1 cellular context compared by ENCODE assay signal in the genomic region with DNA sequence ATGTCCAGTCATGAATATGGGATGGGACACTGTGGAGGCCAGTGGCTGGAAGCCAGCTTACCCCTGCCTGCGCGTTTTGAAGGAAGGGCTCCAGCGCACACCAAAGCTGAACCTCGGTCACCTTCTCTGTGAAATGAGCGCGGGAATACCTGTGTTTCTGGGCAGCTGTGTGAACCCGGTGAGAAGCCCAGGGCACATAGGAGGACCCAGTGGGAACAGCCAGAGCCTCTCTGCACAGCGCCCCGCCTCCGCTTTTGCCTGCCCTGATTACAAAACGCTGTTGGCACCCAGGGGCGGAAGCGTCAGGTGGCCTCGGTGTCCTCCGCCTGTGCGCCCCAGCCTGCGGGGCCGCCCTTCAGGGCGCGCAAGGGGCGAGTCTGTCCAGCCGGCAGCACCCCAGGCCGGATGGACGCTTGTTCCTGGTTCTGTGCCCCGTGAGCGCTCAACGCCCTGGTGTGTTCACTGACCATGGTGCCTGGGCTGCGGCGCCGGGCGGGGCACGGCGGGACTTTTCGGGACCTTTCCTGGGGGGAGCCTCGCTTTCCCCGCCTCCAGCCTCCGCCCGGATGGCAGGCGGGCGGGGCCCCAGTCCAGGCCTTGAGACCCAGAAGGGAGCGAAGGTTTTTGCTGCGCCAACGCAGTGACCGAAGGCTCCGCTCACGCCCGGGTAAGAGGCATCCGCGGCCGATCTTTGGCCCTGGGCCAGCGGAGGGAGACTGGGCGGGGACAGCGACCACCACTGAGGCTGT.
TF ChIP-seq lines count a peak whose summit lies in the region.

A gene (plus strand): TSS at position 588 of the 749 bp plus-strand sequence. CDS start 23,895 bp downstream, outside the sequence.

TF ChIP-seq in HepG2, 621 proteins besides CTCF, POLR2A, EP300 and RAD21 (continued from another document and continues in another):
- TF ChIP-seq REXO4 (CRISPR knock-in tag; IDR thresholded peaks at IDR 0.05; ENCODE audit: borderline replicate concordance) = no peak
- TF ChIP-seq SOX13 (IDR thresholded peaks at IDR 0.05) = no peak; the same call in 1 of the 2 replicates
- peak in 1 of 2 experiments; percentile 42; a peak in 2 of 4 replicates for TF ChIP-seq SOX13 (CRISPR knock-in tag; conservative IDR thresholded peaks at IDR 0.05 in 1 of 2, IDR thresholded peaks at IDR 0.05 in 1 of 2)
- peak; percentile 32; the same call in 1 of the 2 replicates for TF ChIP-seq NFYB (CRISPR knock-in tag; IDR thresholded peaks at IDR 0.05)
- TF ChIP-seq, protein P1, sequence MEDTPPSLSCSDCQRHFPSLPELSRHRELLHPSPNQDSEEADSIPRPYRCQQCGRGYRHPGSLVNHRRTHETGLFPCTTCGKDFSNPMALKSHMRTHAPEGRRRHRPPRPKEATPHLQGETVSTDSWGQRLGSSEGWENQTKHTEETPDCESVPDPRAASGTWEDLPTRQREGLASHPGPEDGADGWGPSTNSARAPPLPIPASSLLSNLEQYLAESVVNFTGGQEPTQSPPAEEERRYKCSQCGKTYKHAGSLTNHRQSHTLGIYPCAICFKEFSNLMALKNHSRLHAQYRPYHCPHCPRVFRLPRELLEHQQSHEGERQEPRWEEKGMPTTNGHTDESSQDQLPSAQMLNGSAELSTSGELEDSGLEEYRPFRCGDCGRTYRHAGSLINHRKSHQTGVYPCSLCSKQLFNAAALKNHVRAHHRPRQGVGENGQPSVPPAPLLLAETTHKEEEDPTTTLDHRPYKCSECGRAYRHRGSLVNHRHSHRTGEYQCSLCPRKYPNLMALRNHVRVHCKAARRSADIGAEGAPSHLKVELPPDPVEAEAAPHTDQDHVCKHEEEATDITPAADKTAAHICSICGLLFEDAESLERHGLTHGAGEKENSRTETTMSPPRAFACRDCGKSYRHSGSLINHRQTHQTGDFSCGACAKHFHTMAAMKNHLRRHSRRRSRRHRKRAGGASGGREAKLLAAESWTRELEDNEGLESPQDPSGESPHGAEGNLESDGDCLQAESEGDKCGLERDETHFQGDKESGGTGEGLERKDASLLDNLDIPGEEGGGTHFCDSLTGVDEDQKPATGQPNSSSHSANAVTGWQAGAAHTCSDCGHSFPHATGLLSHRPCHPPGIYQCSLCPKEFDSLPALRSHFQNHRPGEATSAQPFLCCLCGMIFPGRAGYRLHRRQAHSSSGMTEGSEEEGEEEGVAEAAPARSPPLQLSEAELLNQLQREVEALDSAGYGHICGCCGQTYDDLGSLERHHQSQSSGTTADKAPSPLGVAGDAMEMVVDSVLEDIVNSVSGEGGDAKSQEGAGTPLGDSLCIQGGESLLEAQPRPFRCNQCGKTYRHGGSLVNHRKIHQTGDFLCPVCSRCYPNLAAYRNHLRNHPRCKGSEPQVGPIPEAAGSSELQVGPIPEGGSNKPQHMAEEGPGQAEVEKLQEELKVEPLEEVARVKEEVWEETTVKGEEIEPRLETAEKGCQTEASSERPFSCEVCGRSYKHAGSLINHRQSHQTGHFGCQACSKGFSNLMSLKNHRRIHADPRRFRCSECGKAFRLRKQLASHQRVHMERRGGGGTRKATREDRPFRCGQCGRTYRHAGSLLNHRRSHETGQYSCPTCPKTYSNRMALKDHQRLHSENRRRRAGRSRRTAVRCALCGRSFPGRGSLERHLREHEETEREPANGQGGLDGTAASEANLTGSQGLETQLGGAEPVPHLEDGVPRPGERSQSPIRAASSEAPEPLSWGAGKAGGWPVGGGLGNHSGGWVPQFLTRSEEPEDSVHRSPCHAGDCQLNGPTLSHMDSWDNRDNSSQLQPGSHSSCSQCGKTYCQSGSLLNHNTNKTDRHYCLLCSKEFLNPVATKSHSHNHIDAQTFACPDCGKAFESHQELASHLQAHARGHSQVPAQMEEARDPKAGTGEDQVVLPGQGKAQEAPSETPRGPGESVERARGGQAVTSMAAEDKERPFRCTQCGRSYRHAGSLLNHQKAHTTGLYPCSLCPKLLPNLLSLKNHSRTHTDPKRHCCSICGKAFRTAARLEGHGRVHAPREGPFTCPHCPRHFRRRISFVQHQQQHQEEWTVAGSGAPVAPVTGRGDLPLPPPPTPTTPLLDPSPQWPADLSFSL (CRISPR knock-in tag; IDR thresholded peaks at IDR 0.05) = no peak
- peak; percentile 87 for TF ChIP-seq MED8 (CRISPR knock-in tag; IDR thresholded peaks at IDR 0.05; ENCODE audit: insufficient replicate concordance)
- TF ChIP-seq, protein P2, sequence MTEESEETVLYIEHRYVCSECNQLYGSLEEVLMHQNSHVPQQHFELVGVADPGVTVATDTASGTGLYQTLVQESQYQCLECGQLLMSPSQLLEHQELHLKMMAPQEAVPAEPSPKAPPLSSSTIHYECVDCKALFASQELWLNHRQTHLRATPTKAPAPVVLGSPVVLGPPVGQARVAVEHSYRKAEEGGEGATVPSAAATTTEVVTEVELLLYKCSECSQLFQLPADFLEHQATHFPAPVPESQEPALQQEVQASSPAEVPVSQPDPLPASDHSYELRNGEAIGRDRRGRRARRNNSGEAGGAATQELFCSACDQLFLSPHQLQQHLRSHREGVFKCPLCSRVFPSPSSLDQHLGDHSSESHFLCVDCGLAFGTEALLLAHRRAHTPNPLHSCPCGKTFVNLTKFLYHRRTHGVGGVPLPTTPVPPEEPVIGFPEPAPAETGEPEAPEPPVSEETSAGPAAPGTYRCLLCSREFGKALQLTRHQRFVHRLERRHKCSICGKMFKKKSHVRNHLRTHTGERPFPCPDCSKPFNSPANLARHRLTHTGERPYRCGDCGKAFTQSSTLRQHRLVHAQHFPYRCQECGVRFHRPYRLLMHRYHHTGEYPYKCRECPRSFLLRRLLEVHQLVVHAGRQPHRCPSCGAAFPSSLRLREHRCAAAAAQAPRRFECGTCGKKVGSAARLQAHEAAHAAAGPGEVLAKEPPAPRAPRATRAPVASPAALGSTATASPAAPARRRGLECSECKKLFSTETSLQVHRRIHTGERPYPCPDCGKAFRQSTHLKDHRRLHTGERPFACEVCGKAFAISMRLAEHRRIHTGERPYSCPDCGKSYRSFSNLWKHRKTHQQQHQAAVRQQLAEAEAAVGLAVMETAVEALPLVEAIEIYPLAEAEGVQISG (CRISPR knock-in tag; IDR thresholded peaks at IDR 0.05) = peak; percentile 77
- TF ChIP-seq FOXA1 (IDR thresholded peaks at IDR 0.05) = no peak
- TF ChIP-seq FOXA1 (CRISPR knock-in tag; IDR thresholded peaks at IDR 0.05) = peak; percentile 36
- no peak for TF ChIP-seq KAT7 (CRISPR knock-in tag; IDR thresholded peaks at IDR 0.05; ENCODE audit: borderline replicate concordance)
- TF ChIP-seq NR2F6 (IDR thresholded peaks at IDR 0.05) = no peak
- 0 out of 2 replicates have a peak, but pooled peaks have one; percentile 29 for TF ChIP-seq NR2F6 (CRISPR knock-in tag; IDR thresholded peaks at IDR 0.05)
- TF ChIP-seq, protein P3, sequence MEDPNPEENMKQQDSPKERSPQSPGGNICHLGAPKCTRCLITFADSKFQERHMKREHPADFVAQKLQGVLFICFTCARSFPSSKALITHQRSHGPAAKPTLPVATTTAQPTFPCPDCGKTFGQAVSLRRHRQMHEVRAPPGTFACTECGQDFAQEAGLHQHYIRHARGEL (CRISPR knock-in tag; IDR thresholded peaks at IDR 0.05) = peak; percentile 62; the same call in 1 of the 2 replicates
- peak; percentile 91 for TF ChIP-seq RBFOX2 (IDR thresholded peaks at IDR 0.05; ENCODE audit: low read depth, low read length)
- TF ChIP-seq, protein P4, sequence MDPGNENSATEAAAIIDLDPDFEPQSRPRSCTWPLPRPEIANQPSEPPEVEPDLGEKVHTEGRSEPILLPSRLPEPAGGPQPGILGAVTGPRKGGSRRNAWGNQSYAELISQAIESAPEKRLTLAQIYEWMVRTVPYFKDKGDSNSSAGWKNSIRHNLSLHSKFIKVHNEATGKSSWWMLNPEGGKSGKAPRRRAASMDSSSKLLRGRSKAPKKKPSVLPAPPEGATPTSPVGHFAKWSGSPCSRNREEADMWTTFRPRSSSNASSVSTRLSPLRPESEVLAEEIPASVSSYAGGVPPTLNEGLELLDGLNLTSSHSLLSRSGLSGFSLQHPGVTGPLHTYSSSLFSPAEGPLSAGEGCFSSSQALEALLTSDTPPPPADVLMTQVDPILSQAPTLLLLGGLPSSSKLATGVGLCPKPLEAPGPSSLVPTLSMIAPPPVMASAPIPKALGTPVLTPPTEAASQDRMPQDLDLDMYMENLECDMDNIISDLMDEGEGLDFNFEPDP (CRISPR knock-in tag; conservative IDR thresholded peaks at IDR 0.05) = no peak
- no peak for TF ChIP-seq DNMT1 (CRISPR knock-in tag; IDR thresholded peaks at IDR 0.05)
- no peak for TF ChIP-seq ZNF30 (CRISPR knock-in tag; IDR thresholded peaks at IDR 0.05)
- no peak for TF ChIP-seq ISX (CRISPR knock-in tag; conservative IDR thresholded peaks at IDR 0.05)
- peak; percentile 79; the same call in 1 of the 2 replicates for TF ChIP-seq HNRNPL (IDR thresholded peaks at IDR 0.05; ENCODE audit: low read depth, low read length)
- TF ChIP-seq FLYWCH1 (CRISPR knock-in tag; IDR thresholded peaks at IDR 0.05) = no peak
- TF ChIP-seq ZNF747 (CRISPR knock-in tag; IDR thresholded peaks at IDR 0.05; ENCODE audit: borderline replicate concordance) = no peak
- TF ChIP-seq, protein P5, sequence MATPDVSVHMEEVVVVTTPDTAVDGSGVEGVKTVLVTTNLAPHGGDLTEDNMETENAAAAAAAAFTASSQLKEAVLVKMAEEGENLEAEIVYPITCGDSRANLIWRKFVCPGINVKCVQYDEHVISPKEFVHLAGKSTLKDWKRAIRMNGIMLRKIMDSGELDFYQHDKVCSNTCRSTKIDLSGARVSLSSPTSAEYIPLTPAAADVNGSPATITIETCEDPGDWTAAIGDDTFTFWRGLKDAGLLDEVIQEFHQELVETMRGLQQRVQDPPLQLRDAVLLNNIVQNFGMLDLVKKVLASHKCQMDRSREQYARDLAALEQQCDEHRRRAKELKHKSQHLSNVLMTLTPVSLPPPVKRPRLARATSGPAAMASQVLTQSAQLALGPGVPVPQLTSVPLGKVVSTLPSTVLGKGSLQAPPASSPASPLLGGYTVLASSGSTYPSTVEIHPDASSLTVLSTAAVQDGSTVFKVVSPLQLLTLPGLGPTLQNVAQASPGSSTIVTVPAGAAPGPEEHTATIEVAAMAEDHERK (CRISPR knock-in tag; IDR thresholded peaks at IDR 0.05; ENCODE audit: low read depth) = no peak
- no peak for TF ChIP-seq ZNF550 (CRISPR knock-in tag; IDR thresholded peaks at IDR 0.05; ENCODE audit: borderline replicate concordance)
- TF ChIP-seq ZNF33A (CRISPR knock-in tag; IDR thresholded peaks at IDR 0.05; ENCODE audit: borderline replicate concordance) = no peak
- TF ChIP-seq ZFP90 (CRISPR knock-in tag; IDR thresholded peaks at IDR 0.05; ENCODE audit: borderline replicate concordance) = no peak
- TF ChIP-seq, protein P6, sequence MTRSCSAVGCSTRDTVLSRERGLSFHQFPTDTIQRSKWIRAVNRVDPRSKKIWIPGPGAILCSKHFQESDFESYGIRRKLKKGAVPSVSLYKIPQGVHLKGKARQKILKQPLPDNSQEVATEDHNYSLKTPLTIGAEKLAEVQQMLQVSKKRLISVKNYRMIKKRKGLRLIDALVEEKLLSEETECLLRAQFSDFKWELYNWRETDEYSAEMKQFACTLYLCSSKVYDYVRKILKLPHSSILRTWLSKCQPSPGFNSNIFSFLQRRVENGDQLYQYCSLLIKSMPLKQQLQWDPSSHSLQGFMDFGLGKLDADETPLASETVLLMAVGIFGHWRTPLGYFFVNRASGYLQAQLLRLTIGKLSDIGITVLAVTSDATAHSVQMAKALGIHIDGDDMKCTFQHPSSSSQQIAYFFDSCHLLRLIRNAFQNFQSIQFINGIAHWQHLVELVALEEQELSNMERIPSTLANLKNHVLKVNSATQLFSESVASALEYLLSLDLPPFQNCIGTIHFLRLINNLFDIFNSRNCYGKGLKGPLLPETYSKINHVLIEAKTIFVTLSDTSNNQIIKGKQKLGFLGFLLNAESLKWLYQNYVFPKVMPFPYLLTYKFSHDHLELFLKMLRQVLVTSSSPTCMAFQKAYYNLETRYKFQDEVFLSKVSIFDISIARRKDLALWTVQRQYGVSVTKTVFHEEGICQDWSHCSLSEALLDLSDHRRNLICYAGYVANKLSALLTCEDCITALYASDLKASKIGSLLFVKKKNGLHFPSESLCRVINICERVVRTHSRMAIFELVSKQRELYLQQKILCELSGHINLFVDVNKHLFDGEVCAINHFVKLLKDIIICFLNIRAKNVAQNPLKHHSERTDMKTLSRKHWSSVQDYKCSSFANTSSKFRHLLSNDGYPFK (CRISPR knock-in tag; IDR thresholded peaks at IDR 0.05; ENCODE audit: borderline replicate concordance) = peak; percentile 64
- peak; percentile 74; the same call in 1 of the 2 replicates for TF ChIP-seq ZFP82 (CRISPR knock-in tag; IDR thresholded peaks at IDR 0.05; ENCODE audit: borderline replicate concordance)
- TF ChIP-seq NR2F2 (IDR thresholded peaks at IDR 0.05; ENCODE audit: borderline replicate concordance, low read depth) = no peak
- TF ChIP-seq, protein P7, sequence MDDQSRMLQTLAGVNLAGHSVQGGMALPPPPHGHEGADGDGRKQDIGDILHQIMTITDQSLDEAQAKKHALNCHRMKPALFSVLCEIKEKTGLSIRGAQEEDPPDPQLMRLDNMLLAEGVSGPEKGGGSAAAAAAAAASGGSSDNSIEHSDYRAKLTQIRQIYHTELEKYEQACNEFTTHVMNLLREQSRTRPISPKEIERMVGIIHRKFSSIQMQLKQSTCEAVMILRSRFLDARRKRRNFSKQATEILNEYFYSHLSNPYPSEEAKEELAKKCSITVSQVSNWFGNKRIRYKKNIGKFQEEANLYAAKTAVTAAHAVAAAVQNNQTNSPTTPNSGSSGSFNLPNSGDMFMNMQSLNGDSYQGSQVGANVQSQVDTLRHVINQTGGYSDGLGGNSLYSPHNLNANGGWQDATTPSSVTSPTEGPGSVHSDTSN (CRISPR knock-in tag; IDR thresholded peaks at IDR 0.05; ENCODE audit: borderline replicate concordance) = no peak
- TF ChIP-seq MBNL3 (CRISPR knock-in tag; conservative IDR thresholded peaks at IDR 0.05) = no peak
- no peak for TF ChIP-seq ARNT (IDR thresholded peaks at IDR 0.05)
- no peak for TF ChIP-seq EZH2 (conservative IDR thresholded peaks at IDR 0.05; ENCODE audit: low read depth, low read length)
- peak; percentile 67 for TF ChIP-seq ZFY (CRISPR knock-in tag; IDR thresholded peaks at IDR 0.05)
- TF ChIP-seq, protein P8, sequence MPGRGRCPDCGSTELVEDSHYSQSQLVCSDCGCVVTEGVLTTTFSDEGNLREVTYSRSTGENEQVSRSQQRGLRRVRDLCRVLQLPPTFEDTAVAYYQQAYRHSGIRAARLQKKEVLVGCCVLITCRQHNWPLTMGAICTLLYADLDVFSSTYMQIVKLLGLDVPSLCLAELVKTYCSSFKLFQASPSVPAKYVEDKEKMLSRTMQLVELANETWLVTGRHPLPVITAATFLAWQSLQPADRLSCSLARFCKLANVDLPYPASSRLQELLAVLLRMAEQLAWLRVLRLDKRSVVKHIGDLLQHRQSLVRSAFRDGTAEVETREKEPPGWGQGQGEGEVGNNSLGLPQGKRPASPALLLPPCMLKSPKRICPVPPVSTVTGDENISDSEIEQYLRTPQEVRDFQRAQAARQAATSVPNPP (CRISPR knock-in tag; IDR thresholded peaks at IDR 0.05) = peak; percentile 58; the same call in 1 of the 2 replicates
- TF ChIP-seq ZNF382 (CRISPR knock-in tag; IDR thresholded peaks at IDR 0.05; ENCODE audit: borderline replicate concordance) = no peak
- TF ChIP-seq, protein P9, sequence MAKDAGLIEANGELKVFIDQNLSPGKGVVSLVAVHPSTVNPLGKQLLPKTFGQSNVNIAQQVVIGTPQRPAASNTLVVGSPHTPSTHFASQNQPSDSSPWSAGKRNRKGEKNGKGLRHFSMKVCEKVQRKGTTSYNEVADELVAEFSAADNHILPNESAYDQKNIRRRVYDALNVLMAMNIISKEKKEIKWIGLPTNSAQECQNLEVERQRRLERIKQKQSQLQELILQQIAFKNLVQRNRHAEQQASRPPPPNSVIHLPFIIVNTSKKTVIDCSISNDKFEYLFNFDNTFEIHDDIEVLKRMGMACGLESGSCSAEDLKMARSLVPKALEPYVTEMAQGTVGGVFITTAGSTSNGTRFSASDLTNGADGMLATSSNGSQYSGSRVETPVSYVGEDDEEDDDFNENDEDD (CRISPR knock-in tag; IDR thresholded peaks at IDR 0.05; ENCODE audit: borderline replicate concordance) = peak; percentile 53; the same call in 1 of the 2 replicates
- TF ChIP-seq ZSCAN30 (CRISPR knock-in tag; IDR thresholded peaks at IDR 0.05) = no peak
- TF ChIP-seq ATAD3A (CRISPR knock-in tag; IDR thresholded peaks at IDR 0.05) = no peak
- no peak for TF ChIP-seq ZNF839 (CRISPR knock-in tag; IDR thresholded peaks at IDR 0.05; ENCODE audit: borderline replicate concordance)
